In the genomic region with DNA sequence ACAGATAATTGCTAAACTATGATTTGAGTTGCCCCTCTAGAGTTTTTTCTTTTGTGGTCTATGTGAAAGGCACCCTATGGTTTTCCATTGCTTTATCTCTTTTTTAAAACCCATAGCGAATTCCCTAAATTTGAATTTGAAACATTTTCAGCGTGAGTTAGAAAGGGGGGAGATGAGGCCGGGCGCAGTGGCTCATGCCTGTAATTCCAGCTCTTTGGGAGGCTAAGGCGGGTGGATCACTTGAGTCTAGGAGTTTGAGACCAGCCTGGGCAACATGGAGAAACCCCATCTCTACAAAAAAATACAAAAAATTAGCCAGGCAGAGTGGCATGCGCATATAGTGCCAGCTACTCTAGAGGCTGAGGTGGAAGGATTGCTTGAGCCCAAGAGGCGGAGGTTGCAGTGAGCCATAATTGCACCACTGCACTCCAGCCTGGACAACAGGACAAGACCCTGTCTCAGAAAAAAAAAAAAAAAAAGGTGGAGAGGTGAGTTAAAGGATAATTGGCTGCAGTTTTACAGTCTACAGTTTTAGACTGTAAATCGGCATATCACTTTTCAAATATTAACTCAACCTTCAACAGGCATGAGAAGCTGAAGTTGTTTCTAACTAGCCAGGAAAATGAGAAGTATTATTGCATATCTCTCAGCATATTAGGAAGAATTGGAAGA, we compare ENCODE assay signal across 18 cellular contexts.
"Had no signal": no experiment of that assay in that cellular context is flagged by ENCODE, and none has a peak within 500 bp of the region (broad histone marks: within the 10 kb centered on the region; RNA-seq: fewer than 3 reads in every experiment).

No MANE protein-coding gene starts in this region.

- ATAC-seq: activated CD8-positive, alpha-beta memory T cell treated with anti-CD3 and anti-CD28 coated beads, Interleukin-2, amount 10 ng/mL, durations not matched to agents 7 days and 5 days; right cardiac atrium had no signal

- H3K27me3 ChIP-seq: dorsolateral prefrontal cortex, vagina had no signal

- H3K27ac Mint-ChIP-seq: activated CD4-positive, alpha-beta memory T cell treated with anti-CD3 and anti-CD28 coated beads for 36 hours; activated CD8-positive, alpha-beta memory T cell treated with anti-CD3 and anti-CD28 coated beads, Interleukin-2, amount 10 ng/mL, durations not matched to agents 7 days and 5 days; endodermal cell; progenitor cell of endocrine pancreas had no signal

- H3K36me3 ChIP-seq: vagina had no signal

- H3K9me3 Mint-ChIP-seq: activated CD4-positive, alpha-beta memory T cell treated with anti-CD3 and anti-CD28 coated beads for 36 hours; endodermal cell; immature natural killer cell had no signal

- H3K4me3 Mint-ChIP-seq: activated CD4-positive, alpha-beta memory T cell treated with anti-CD3 and anti-CD28 coated beads for 36 hours; activated CD8-positive, alpha-beta memory T cell treated with anti-CD3 and anti-CD28 coated beads, Interleukin-2, amount 10 ng/mL, durations not matched to agents 7 days and 5 days; endodermal cell; immature natural killer cell had no signal

- H3K27ac ChIP-seq: dorsolateral prefrontal cortex, vagina had no signal

- DNase-seq: activated CD4-positive, alpha-beta memory T cell treated with anti-CD3 and anti-CD28 coated beads for 36 hours; activated CD4-positive, alpha-beta T cell treated with anti-CD3 and anti-CD28 coated beads for 1 hour; activated CD8-positive, alpha-beta memory T cell treated with anti-CD3 and anti-CD28 coated beads, Interleukin-2, amount 10 ng/mL, durations not matched to agents 7 days and 5 days; activated naive CD4-positive, alpha-beta T cell treated with anti-CD3 and anti-CD28 coated beads, Interleukin-2, amount 50 U/mL, for 16 hours; activated T-cell treated with anti-CD3 and anti-CD28 coated beads, Interleukin-2, amount 50 U/mL, for 1 hour; dorsolateral prefrontal cortex; endodermal cell; head of caudate nucleus; immature natural killer cell; midbrain; right cardiac atrium; small intestine; stimulated activated CD4-positive, alpha-beta T cell treated with anti-CD3 and anti-CD28 coated beads, Interleukin-4, amount 100 ng/mL, for 4 hours; stimulated activated CD8-positive, alpha-beta memory T cell treated with anti-CD3 and anti-CD28 coated beads, Interleukin-4, amount 100 ng/mL, for 48 hours; T-helper 9 cell had no signal

- H3K4me1 ChIP-seq: vagina had no signal

- H3K4me1 Mint-ChIP-seq: activated CD8-positive, alpha-beta memory T cell treated with anti-CD3 and anti-CD28 coated beads, Interleukin-2, amount 10 ng/mL, durations not matched to agents 7 days and 5 days; endodermal cell had no signal

- H3K27me3 Mint-ChIP-seq: activated CD4-positive, alpha-beta memory T cell treated with anti-CD3 and anti-CD28 coated beads for 36 hours; activated CD8-positive, alpha-beta memory T cell treated with anti-CD3 and anti-CD28 coated beads, Interleukin-2, amount 10 ng/mL, durations not matched to agents 7 days and 5 days; progenitor cell of endocrine pancreas had no signal

- H3K4me3 ChIP-seq: dorsolateral prefrontal cortex, lung, vagina had no signal

- H3K9me3 ChIP-seq: vagina had no signal
